In genomic region chr4:64405761-64406160, GRCh38 we compare ENCODE assay signal across 30 cellular contexts. TPM values are rescaled to one million over a fixed set of nuclear protein-coding genes. Genes with fewer than 3 reads are reported as not detected.
"Had no signal": no experiment of that assay in that cellular context is flagged by ENCODE, and none has a peak within 500 bp of the region (broad histone marks: within the 10 kb centered on the region; RNA-seq: fewer than 3 reads in every experiment).

No MANE protein-coding gene starts in this region.

- H3K4me1 Mint-ChIP-seq: activated CD4-positive, alpha-beta T cell treated with anti-CD3 and anti-CD28 coated beads, Interleukin-2, amount 10 ng/mL, durations not matched to agents 7 days and 5 days; activated naive CD4-positive, alpha-beta T cell treated with anti-CD3 and anti-CD28 coated beads, Interleukin-2, amount 10 ng/mL, durations not matched to agents 7 days and 5 days; activated naive CD8-positive, alpha-beta T cell treated with anti-CD3 and anti-CD28 coated beads for 36 hours had no signal

- H3K36me3 ChIP-seq: brain microvascular endothelial cell, Peyer's patch had no signal

- H3K4me3 Mint-ChIP-seq: activated CD4-positive, alpha-beta memory T cell treated with anti-CD3 and anti-CD28 coated beads for 36 hours; activated CD4-positive, alpha-beta T cell treated with anti-CD3 and anti-CD28 coated beads, Interleukin-2, amount 10 ng/mL, durations not matched to agents 7 days and 5 days; activated naive CD4-positive, alpha-beta T cell treated with anti-CD3 and anti-CD28 coated beads, Interleukin-2, amount 10 ng/mL, durations not matched to agents 7 days and 5 days; activated naive CD8-positive, alpha-beta T cell treated with anti-CD3 and anti-CD28 coated beads for 36 hours; activated T-cell treated with anti-CD3 and anti-CD28 coated beads, Interleukin-2, amount 50 U/mL, for 72 hours had no signal

- H3K27me3 Mint-ChIP-seq: activated CD4-positive, alpha-beta memory T cell treated with anti-CD3 and anti-CD28 coated beads for 36 hours; activated CD4-positive, alpha-beta T cell treated with anti-CD3 and anti-CD28 coated beads, Interleukin-2, amount 10 ng/mL, durations not matched to agents 7 days and 5 days; activated naive CD4-positive, alpha-beta T cell treated with anti-CD3 and anti-CD28 coated beads, Interleukin-2, amount 10 ng/mL, durations not matched to agents 7 days and 5 days; activated naive CD8-positive, alpha-beta T cell treated with anti-CD3 and anti-CD28 coated beads for 36 hours had no signal

- H3K4me2 ChIP-seq: KMS-11 had no signal

- H3K9me3 Mint-ChIP-seq: activated CD4-positive, alpha-beta T cell treated with anti-CD3 and anti-CD28 coated beads, Interleukin-2, amount 10 ng/mL, durations not matched to agents 7 days and 5 days; activated naive CD8-positive, alpha-beta T cell treated with anti-CD3 and anti-CD28 coated beads for 36 hours had no signal

- H3K27ac Mint-ChIP-seq: activated CD4-positive, alpha-beta memory T cell treated with anti-CD3 and anti-CD28 coated beads for 36 hours; activated CD4-positive, alpha-beta T cell treated with anti-CD3 and anti-CD28 coated beads, Interleukin-2, amount 10 ng/mL, durations not matched to agents 7 days and 5 days; activated naive CD4-positive, alpha-beta T cell treated with anti-CD3 and anti-CD28 coated beads, Interleukin-2, amount 10 ng/mL, durations not matched to agents 7 days and 5 days; activated naive CD8-positive, alpha-beta T cell treated with anti-CD3 and anti-CD28 coated beads for 36 hours; activated T-cell treated with anti-CD3 and anti-CD28 coated beads, Interleukin-2, amount 50 U/mL, for 72 hours; activated T-helper 2 cell treated with anti-CD3 and anti-CD28 coated beads, Interferon-gamma antibody, Interleukin-2, Interleukin-4, amounts not matched to agents 10 μg/mL and 5 μg/mL and 100 μg/mL, durations not matched to agents 14 hours and 24 hours and 36 hours had no signal

- ATAC-seq: activated T-cell treated with anti-CD3 and anti-CD28 coated beads, Interleukin-2, amount 50 U/mL, for 72 hours; HepG2 had no signal

- H3K4me3 ChIP-seq: Peyer's patch had no signal

- H3K27me3 ChIP-seq: brain microvascular endothelial cell, Peyer's patch had no signal

- H3K27ac ChIP-seq: brain microvascular endothelial cell, KMS-11, Peyer's patch, RWPE1 had no signal

- H3K9ac ChIP-seq: KMS-11 had no signal

- H3K4me1 ChIP-seq: Peyer's patch had no signal

- DNase-seq: activated CD4-positive, alpha-beta memory T cell treated with anti-CD3 and anti-CD28 coated beads for 36 hours; activated CD4-positive, alpha-beta T cell treated with anti-CD3 and anti-CD28 coated beads, Interleukin-2, amount 10 ng/mL, durations not matched to agents 7 days and 5 days; activated CD4-positive, CD25-positive, alpha-beta regulatory T cell; activated CD8-positive, alpha-beta memory T cell treated with anti-CD3 and anti-CD28 coated beads for 24 hours; activated gamma-delta T cell treated with Interleukin-2 at 50 U/mL for 16 hours; activated naive CD4-positive, alpha-beta T cell treated with anti-CD3 and anti-CD28 coated beads, Interleukin-2, amount 10 ng/mL, durations not matched to agents 7 days and 5 days; activated naive CD8-positive, alpha-beta T cell treated with anti-CD3 and anti-CD28 coated beads for 36 hours; activated T-cell treated with anti-CD3 and anti-CD28 coated beads for 4 hours; activated T-cell treated with anti-CD3 and anti-CD28 coated beads, Interleukin-2, amount 50 U/mL, for 72 hours; brain microvascular endothelial cell; NCI-H1092; NCI-H1417; NCI-H2029; NCI-H2107; NCI-H2171 treated with DMSO at 0.1 percent for 48 hours; NCI-H226; NCI-H526 treated with DMSO at 0.1 percent for 48 hours; NK-92 treated with Interleukin-12 subunit alpha and Interleukin-12 subunit beta, amount 100 ng/mL, for 24 hours; Peyer's patch; SHP77 treated with DMSO at 0.1 percent for 48 hours; T-helper 2 cell; T1000 had no signal

- FAIRE-seq: HepG2, TTC549 had no signal

- H3K36me3 Mint-ChIP-seq: activated CD4-positive, alpha-beta memory T cell treated with anti-CD3 and anti-CD28 coated beads for 36 hours; activated naive CD4-positive, alpha-beta T cell treated with anti-CD3 and anti-CD28 coated beads, Interleukin-2, amount 10 ng/mL, durations not matched to agents 7 days and 5 days; activated naive CD8-positive, alpha-beta T cell treated with anti-CD3 and anti-CD28 coated beads for 36 hours had no signal

RNA-seq across cellular contexts. Expression of gene TECRL, which starts 3.5 kb away (rescaled TPM):
- total RNA-seq: activated CD4-positive, alpha-beta memory T cell treated with anti-CD3 and anti-CD28 coated beads for 36 hours; activated CD4-positive, alpha-beta T cell treated with anti-CD3 and anti-CD28 coated beads, Interleukin-2, amount 10 ng/mL, durations not matched to agents 7 days and 5 days; activated naive CD8-positive, alpha-beta T cell treated with anti-CD3 and anti-CD28 coated beads for 36 hours; activated T-cell treated with anti-CD3 and anti-CD28 coated beads, Interleukin-2, amount 50 U/mL, for 72 hours; activated T-helper 2 cell treated with anti-CD3 and anti-CD28 coated beads, Interferon-gamma antibody, Interleukin-2, Interleukin-4, amounts not matched to agents 10 μg/mL and 5 μg/mL and 100 μg/mL, durations not matched to agents 14 hours and 24 hours and 36 hours; HepG2; MCF 10A; NCI-H460; Peyer's patch; SK-MEL-5 had no signal
- polyA plus RNA-seq: HepG2 had no signal
